20 cellular contexts compared by ENCODE assay signal in the genomic region with DNA sequence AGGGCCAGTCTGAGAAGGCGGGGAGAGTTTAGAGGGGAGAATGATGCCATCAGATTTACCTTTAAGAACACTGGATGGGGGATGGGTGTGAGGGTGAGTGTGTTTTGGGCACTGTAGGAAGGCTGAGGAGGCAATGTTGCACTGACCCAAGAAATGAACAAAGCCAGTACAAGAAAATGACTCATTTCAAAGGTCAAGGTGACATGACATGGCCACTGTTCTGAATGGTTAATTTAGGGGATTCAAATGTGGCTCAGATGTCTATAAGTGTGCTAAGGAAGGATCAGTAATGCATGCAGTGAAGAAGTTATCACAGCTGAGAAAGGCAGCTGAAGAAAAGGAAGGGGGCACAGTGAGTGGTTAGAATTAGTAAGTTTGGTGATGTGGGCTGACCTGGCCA.
"Had no signal": no experiment of that assay in that cellular context is flagged by ENCODE, and none has a peak within 500 bp of the region (broad histone marks: within the 10 kb centered on the region; RNA-seq: fewer than 3 reads in every experiment).

No MANE protein-coding gene starts in this region.

- H3K36me3 ChIP-seq: MG63, SJCRH30 had no signal

- ATAC-seq: SK-N-SH treated with all-trans-retinoic acid at 6 μM for 48 hours had no signal

- H3K4me1 ChIP-seq: SJCRH30 had no signal

- H3K9me3 ChIP-seq: MG63, SJCRH30 had no signal

- H3K27me3 ChIP-seq: MG63, SJCRH30 had no signal

- H3K9me3 Mint-ChIP-seq: IgD-negative memory B cell had no signal

- H3K27me3 Mint-ChIP-seq: IgD-negative memory B cell had no signal

- H3K4me3 Mint-ChIP-seq: IgD-negative memory B cell had no signal

- H3K27ac Mint-ChIP-seq: IgD-negative memory B cell had no signal

- DNase-seq: KBM-7, MG63, NCI-H1092, NCI-H1105 treated with DMSO at 0.1 percent for 48 hours, NCI-H1417 treated with DMSO at 0.1 percent for 48 hours, NCI-H146, NCI-H1694 treated with DMSO at 0.1 percent for 48 hours, NCI-H1930, NCI-H2081, NCI-H2107, NCI-H2227 treated with DMSO at 0.1 percent for 48 hours, NCI-H524, NCI-H526 treated with DMSO at 0.1 percent for 48 hours, NCI-H774, SHP77 treated with DMSO at 0.1 percent for 48 hours, SJCRH30 had no signal

- H3K4me3 ChIP-seq: MG63, SJCRH30 had no signal

- H3K27ac ChIP-seq: HL-60, RWPE1, SJCRH30 had no signal

- H3K4me1 Mint-ChIP-seq: IgD-negative memory B cell had no signal
